In the genomic region with DNA sequence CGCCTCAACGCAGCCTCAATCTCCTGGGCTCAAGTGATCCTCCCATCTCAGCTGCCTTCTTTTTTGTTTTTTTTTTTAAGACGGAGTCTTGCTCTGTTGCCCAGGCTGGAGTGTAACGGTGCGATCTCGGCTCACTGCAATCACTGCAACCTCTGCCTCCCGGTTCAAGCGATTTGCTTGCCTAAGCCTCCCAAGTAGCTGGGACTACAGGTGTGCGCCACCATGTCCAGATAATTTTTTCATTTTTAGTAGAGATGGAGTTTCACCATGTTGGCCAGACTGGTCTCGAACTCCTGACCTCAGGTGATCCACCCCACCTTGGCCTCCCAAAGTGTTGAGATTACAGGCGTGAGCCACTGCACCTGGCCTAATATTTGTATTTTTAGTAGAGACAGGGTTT, we compare ENCODE assay signal across 1 cellular context.
TF ChIP-seq lines count a peak whose summit lies in the region.

No MANE protein-coding gene starts in this region.

TF ChIP-seq in K562, 482 proteins besides CTCF, POLR2A, EP300 and RAD21:
- TF ChIP-seq BCOR (IDR thresholded peaks at IDR 0.05) (peak; percentile 62; the same call in 1 of the 2 replicates), ADNP (tag; IDR thresholded peaks at IDR 0.05) (peak; percentile 43; the same call in 1 of the 2 replicates), SMARCA5 (IDR thresholded peaks at IDR 0.05) (0 out of 2 replicates have a peak, but pooled peaks have one; percentile 43)
